10 cellular contexts compared by ENCODE assay signal in the genomic region with DNA sequence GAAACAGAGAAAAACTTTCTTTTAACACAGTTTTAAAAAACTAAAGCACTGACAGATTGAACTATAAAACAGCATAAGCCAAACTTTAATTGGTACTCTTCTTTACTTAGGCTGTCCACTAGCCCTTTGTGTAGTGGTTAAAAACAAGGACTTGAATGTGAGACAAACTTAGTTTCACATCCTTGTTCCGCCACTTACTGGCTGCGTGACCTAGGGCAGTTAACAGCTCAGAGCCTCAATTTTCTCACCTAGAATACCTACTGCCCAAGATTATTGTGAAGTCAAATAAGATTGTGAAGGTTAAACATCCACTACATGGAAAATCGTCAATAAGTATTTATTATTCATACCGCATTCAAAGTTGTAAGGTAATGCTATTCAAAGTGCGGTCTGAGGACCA. TPM values are rescaled to one million over a fixed set of nuclear protein-coding genes. Genes with fewer than 3 reads are reported as not detected.
DNase-seq lines count a peak whose midpoint lies in the region; ATAC-seq and TF ChIP-seq lines count a peak whose summit lies in the region.
"Had no signal": no experiment of that assay in that cellular context is flagged by ENCODE, and none has a peak within 500 bp of the region (broad histone marks: within the 10 kb centered on the region; RNA-seq: fewer than 3 reads in every experiment).

No MANE protein-coding gene starts in this region.

- TF ChIP-seq CTCF in brain microvascular endothelial cell (IDR thresholded peaks at IDR 0.05; ENCODE audit: low read depth, low read length, missing control alignments) = no peak

- no peak overlapping the region for H3K9ac ChIP-seq in iPS-20b (ENCODE audit: low read depth, low read length)

- peaks cover 6% of the 10 kb centered on the region; the same call in 1 of the 2 replicates for H3K4me1 ChIP-seq in iPS-20b (ENCODE audit: insufficient read depth, low read length)
- H3K4me1 ChIP-seq: uterus had no signal

- in situ Hi-C loops in brain microvascular endothelial cell (cut with HindIII; ENCODE audit: low pct_ligation_motif_present, low sequenced_read_pairs) = no loop called here

- ATAC-seq in GM18520 (IDR thresholded peaks at IDR 0.05; ENCODE audit: unreplicated experiment) = peak; percentile 83
- peak; percentile 79 for ATAC-seq in GM21786 (IDR thresholded peaks at IDR 0.05; ENCODE audit: unreplicated experiment)
- ATAC-seq in HG03469 (IDR thresholded peaks at IDR 0.05; ENCODE audit: unreplicated experiment) = peak; percentile 61

- H3K4me3 ChIP-seq in iPS-20b (ENCODE audit: low read length) (peak overlapping the region; percentile 96; the same call in 1 of the 2 replicates), brain microvascular endothelial cell (ENCODE audit: low read depth, low read length) (no peak overlapping the region)
- H3K4me3 ChIP-seq: uterus had no signal

- H3K27ac ChIP-seq in iPS-20b (ENCODE audit: low read length) (no peak overlapping the region), brain microvascular endothelial cell (no peak overlapping the region)
- H3K27ac ChIP-seq: uterus had no signal

- H3K27me3 ChIP-seq in iPS-20b (ENCODE audit: insufficient read depth, low read length) (no peaks in the 10 kb centered on the region), brain microvascular endothelial cell (replicated peaks) (no peaks in the 10 kb centered on the region)
- H3K27me3 ChIP-seq: uterus had no signal

- H3K36me3 ChIP-seq in iPS-20b (ENCODE audit: insufficient read depth, low read depth, low read length) = peaks cover 23% of the 10 kb centered on the region; the same call in 1 of the 2 replicates
- H3K36me3 ChIP-seq in brain microvascular endothelial cell (replicated peaks) = no peaks in the 10 kb centered on the region
- H3K36me3 ChIP-seq: uterus had no signal

- no peaks in the 10 kb centered on the region for H3K9me3 ChIP-seq in iPS-20b (ENCODE audit: insufficient read depth, low read depth, low read length)
- H3K9me3 ChIP-seq: uterus had no signal

- intact Hi-C loops in posterior vena cava (cut with DNase I) = no loop called here

- DNase-seq in activated gamma-delta T cell treated with Interleukin-2 at 50 U/mL for 16 hours (no peak), posterior vena cava (ENCODE audit: low spot score) (no peak), anterior cingulate cortex (lab: John Stamatoyannopoulos, UW) (no peak), brain microvascular endothelial cell (no peak)
- DNase-seq: NCI-H1092, uterus had no signal

RNA-seq across cellular contexts. Expression of gene WDR35, which starts 2.0 kb away (rescaled TPM):
- 10 to 100 TPM in 1 of 2 donors, 1 to 10 TPM in 1; 9.6 to 10.7 TPM for total RNA-seq in posterior vena cava

RNA-seq across cellular contexts. Expression of gene MATN3, which starts 24.5 kb away (rescaled TPM):
- total RNA-seq in posterior vena cava = 1 to 10 TPM; 1.2 to 2.3 TPM
